In the genomic region with DNA sequence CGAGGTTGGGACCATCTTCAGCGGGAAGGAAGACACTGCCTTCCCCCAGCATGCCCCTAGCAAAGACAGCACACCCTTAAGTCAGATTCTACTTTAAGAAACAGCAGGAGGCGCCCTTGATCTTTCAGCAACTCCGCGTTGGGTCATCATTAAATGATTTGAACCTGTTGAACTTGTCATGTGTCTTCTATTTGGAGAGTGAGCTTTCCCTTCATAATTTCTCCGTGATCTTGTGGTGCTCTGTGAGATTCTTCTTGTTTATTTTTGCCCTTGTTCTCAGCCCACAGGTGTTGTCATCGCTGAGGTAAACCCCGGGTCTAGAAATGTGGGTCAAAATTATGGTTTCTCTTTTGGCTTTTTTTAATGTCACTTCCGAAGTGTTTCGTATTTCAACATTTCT, we compare ENCODE assay signal across 13 cellular contexts. TPM values are rescaled to one million over a fixed set of nuclear protein-coding genes. Genes with fewer than 3 reads are reported as not detected.
DNase-seq lines count a peak whose midpoint lies in the region; ATAC-seq and TF ChIP-seq lines count a peak whose summit lies in the region.
"Had no signal": no experiment of that assay in that cellular context is flagged by ENCODE, and none has a peak within 500 bp of the region (broad histone marks: within the 10 kb centered on the region; RNA-seq: fewer than 3 reads in every experiment).

No MANE protein-coding gene starts in this region.

- H3K36me3 ChIP-seq in mesendoderm (ENCODE audit: control insufficient read depth, insufficient read depth, low read length) = no peaks in the 10 kb centered on the region
- H3K36me3 ChIP-seq: neutrophil, upper lobe of left lung had no signal

- H3K4me3 ChIP-seq in Jurkat, Clone E6-1 (ENCODE audit: low read length) = no peak overlapping the region
- H3K4me3 ChIP-seq in mesendoderm (ENCODE audit: low read length) = no peak overlapping the region
- H3K4me3 ChIP-seq: upper lobe of left lung had no signal

- H3K9ac ChIP-seq in mesendoderm (ENCODE audit: low read length) = no peak overlapping the region

- H3K4me3 Mint-ChIP-seq in activated CD8-positive, alpha-beta T cell treated with anti-CD3 and anti-CD28 coated beads for 36 hours = no peak overlapping the region
- H3K4me3 Mint-ChIP-seq: activated CD4-positive, alpha-beta T cell treated with anti-CD3 and anti-CD28 coated beads, Interleukin-2, amount 10 ng/mL, durations not matched to agents 7 days and 5 days; activated naive CD4-positive, alpha-beta T cell treated with anti-CD3 and anti-CD28 coated beads, Interleukin-2, amount 10 ng/mL, durations not matched to agents 7 days and 5 days had no signal

- no peak for TF ChIP-seq CTCF in activated CD8-positive, alpha-beta T cell treated with anti-CD3 and anti-CD28 coated beads for 36 hours (IDR thresholded peaks at IDR 0.05)

- no peaks in the 10 kb centered on the region for H3K36me3 Mint-ChIP-seq in activated CD8-positive, alpha-beta T cell treated with anti-CD3 and anti-CD28 coated beads for 36 hours (ENCODE audit: low read depth)
- H3K36me3 Mint-ChIP-seq: activated naive CD4-positive, alpha-beta T cell treated with anti-CD3 and anti-CD28 coated beads, Interleukin-2, amount 10 ng/mL, durations not matched to agents 7 days and 5 days had no signal

- DNase-seq in DMS53 treated with DMSO at 0.1 percent for 48 hours (lab: John Stamatoyannopoulos, UW; ENCODE audit: unreplicated experiment) = peak; percentile 6
- peak; percentile 10 for DNase-seq in Jurkat, Clone E6-1 (ENCODE audit: low read depth, low spot score)
- DNase-seq in amniotic epithelial cell (ENCODE audit: low read depth) = peak; percentile 24
- peak; percentile 74 for DNase-seq in mesendoderm
- no peak for DNase-seq in nucleus accumbens (lab: John Stamatoyannopoulos, UW)
- DNase-seq in stimulated activated CD8-positive, alpha-beta memory T cell treated with anti-CD3 and anti-CD28 coated beads, Interleukin-4, amount 100 ng/mL, for 48 hours = no peak
- DNase-seq in activated CD8-positive, alpha-beta T cell treated with anti-CD3 and anti-CD28 coated beads for 36 hours = no peak
- DNase-seq: activated CD4-positive, alpha-beta T cell treated with anti-CD3 and anti-CD28 coated beads, Interleukin-2, amount 10 ng/mL, durations not matched to agents 7 days and 5 days; activated naive CD4-positive, alpha-beta T cell treated with anti-CD3 and anti-CD28 coated beads, Interleukin-2, amount 10 ng/mL, durations not matched to agents 7 days and 5 days; effector CD4-positive, alpha-beta T cell; upper lobe of left lung had no signal

- no peaks in the 10 kb centered on the region for H3K27me3 ChIP-seq in mesendoderm (ENCODE audit: insufficient read depth, low read length, poor library complexity)
- H3K27me3 ChIP-seq: neutrophil, upper lobe of left lung had no signal

- no peak overlapping the region for H3K27ac Mint-ChIP-seq in activated CD8-positive, alpha-beta T cell treated with anti-CD3 and anti-CD28 coated beads for 36 hours
- H3K27ac Mint-ChIP-seq: activated CD4-positive, alpha-beta T cell treated with anti-CD3 and anti-CD28 coated beads, Interleukin-2, amount 10 ng/mL, durations not matched to agents 7 days and 5 days; activated naive CD4-positive, alpha-beta T cell treated with anti-CD3 and anti-CD28 coated beads, Interleukin-2, amount 10 ng/mL, durations not matched to agents 7 days and 5 days had no signal

- H3K4me1 ChIP-seq in mesendoderm (ENCODE audit: control insufficient read depth, low read depth, low read length) = no peaks in the 10 kb centered on the region
- H3K4me1 ChIP-seq: upper lobe of left lung had no signal

- no peak overlapping the region for H2BK15ac ChIP-seq in mesendoderm (replicated peaks; ENCODE audit: low read depth)

- H3K9me3 Mint-ChIP-seq in activated CD8-positive, alpha-beta T cell treated with anti-CD3 and anti-CD28 coated beads for 36 hours = no peaks in the 10 kb centered on the region
- H3K9me3 Mint-ChIP-seq: activated CD4-positive, alpha-beta T cell treated with anti-CD3 and anti-CD28 coated beads, Interleukin-2, amount 10 ng/mL, durations not matched to agents 7 days and 5 days had no signal

- no peak overlapping the region for H2AK5ac ChIP-seq in mesendoderm (ENCODE audit: low read length)

- no peak for ATAC-seq in activated CD8-positive, alpha-beta T cell treated with anti-CD3 and anti-CD28 coated beads for 36 hours
- ATAC-seq in HG03095 (IDR thresholded peaks at IDR 0.05; ENCODE audit: unreplicated experiment) = no peak

- peaks cover 8% of the 10 kb centered on the region for H3K4me1 Mint-ChIP-seq in activated CD8-positive, alpha-beta T cell treated with anti-CD3 and anti-CD28 coated beads for 36 hours (ENCODE audit: low read depth)
- H3K4me1 Mint-ChIP-seq: activated naive CD4-positive, alpha-beta T cell treated with anti-CD3 and anti-CD28 coated beads, Interleukin-2, amount 10 ng/mL, durations not matched to agents 7 days and 5 days had no signal

- POLR2A ChIA-PET in activated CD8-positive, alpha-beta T cell treated with anti-CD3 and anti-CD28 coated beads for 36 hours (lab: Charles Lee) = no interaction called here

- intact Hi-C loops in activated CD8-positive, alpha-beta T cell treated with anti-CD3 and anti-CD28 coated beads for 36 hours (cut with micrococcal nuclease) = no loop called here

- CTCF ChIA-PET in activated CD8-positive, alpha-beta T cell treated with anti-CD3 and anti-CD28 coated beads for 36 hours (lab: Charles Lee) = no interaction called here

- no peak overlapping the region for H3K4me2 ChIP-seq in mesendoderm (ENCODE audit: low read length)

- no peaks in the 10 kb centered on the region for H3K79me2 ChIP-seq in mesendoderm (ENCODE audit: control insufficient read depth, insufficient read depth, low read length)

- no CpG with 5 or more reads among the region's 10 CpGs for WGBS in mesendoderm (ENCODE audit: extremely low coverage, insufficient coverage, low lambda C conversion rate)

- no peak overlapping the region for H3K56ac ChIP-seq in mesendoderm (ENCODE audit: low read length)

- no peak overlapping the region for H3K18ac ChIP-seq in mesendoderm (ENCODE audit: low read length)

- no peak overlapping the region for H2BK120ac ChIP-seq in mesendoderm (ENCODE audit: low read depth, low read length)

- no peak overlapping the region for H2BK5ac ChIP-seq in mesendoderm (ENCODE audit: low read length)

- no peak overlapping the region for H3K4ac ChIP-seq in mesendoderm (ENCODE audit: low read depth, low read length)

- no peak overlapping the region for H4K8ac ChIP-seq in mesendoderm (ENCODE audit: low read depth, low read length)

- H4K5ac ChIP-seq in mesendoderm (ENCODE audit: low read length) = no peak overlapping the region

- no peaks in the 10 kb centered on the region for H3K79me1 ChIP-seq in mesendoderm (ENCODE audit: low read length)

- no peak overlapping the region for H3K27ac ChIP-seq in mesendoderm (ENCODE audit: low read depth, low read length)
- H3K27ac ChIP-seq: neutrophil, upper lobe of left lung had no signal

- H3K23ac ChIP-seq in mesendoderm (ENCODE audit: low read length) = no peak overlapping the region

- H3K27me3 Mint-ChIP-seq in activated CD8-positive, alpha-beta T cell treated with anti-CD3 and anti-CD28 coated beads for 36 hours = peaks cover 3% of the 10 kb centered on the region

RNA-seq across cellular contexts. Expression of a gene that starts 49.5 kb away (rescaled TPM):
- 72.5 TPM for polyA plus RNA-seq in Jurkat, Clone E6-1 (2012; ENCODE audit: insufficient read depth, insufficient read length)
- polyA plus RNA-seq in mesendoderm (2013, experiment 1 of 2) = 26.4 TPM
- polyA plus RNA-seq in mesendoderm (2013, experiment 2 of 2) = 26.5 TPM
- total RNA-seq in activated CD8-positive, alpha-beta T cell treated with anti-CD3 and anti-CD28 coated beads for 36 hours = 10 to 100 TPM; 77.6 to 78.6 TPM

Comparison
In these comparisons a context has a peak if more than half of its experiments do, and no peak if none do; other contexts are left out.
1. DNase-seq: peak in DMS53 treated with DMSO at 0.1 percent for 48 hours (single experiment), Jurkat, Clone E6-1 (single experiment), amniotic epithelial cell (single experiment) and mesendoderm (single experiment); none in nucleus accumbens (0 of 56), stimulated activated CD8-positive, alpha-beta memory T cell treated with anti-CD3 and anti-CD28 coated beads, Interleukin-4, amount 100 ng/mL, for 48 hours (single experiment) and activated CD8-positive, alpha-beta T cell treated with anti-CD3 and anti-CD28 coated beads for 36 hours (single experiment).